Comparison of ENCODE assay signal across 11 cellular contexts in genomic region chr10:3825244-3825643, GRCh38. TPM values are rescaled to one million over a fixed set of nuclear protein-coding genes. Genes with fewer than 3 reads are reported as not detected.
DNase-seq lines count a peak whose midpoint lies in the region; ATAC-seq, FAIRE-seq and TF ChIP-seq lines count a peak whose summit lies in the region.
"Had no signal": no experiment of that assay in that cellular context is flagged by ENCODE, and none has a peak within 500 bp of the region (broad histone marks: within the 10 kb centered on the region; RNA-seq: fewer than 3 reads in every experiment).

No MANE protein-coding gene starts in this region.

- no peak for DNase-seq in Panc1 (ENCODE audit: low read depth, low spot score)
- peak; percentile 69 to 90 for DNase-seq in fibroblast of lung (ENCODE audit: low read depth in 2 of 2)
- peak; percentile 68 for DNase-seq in osteoblast (ENCODE audit: insufficient read length, low spot score, missing footprints)
- no peak for DNase-seq in T-helper 9 cell
- no peak for DNase-seq in activated CD4-positive, alpha-beta T cell treated with anti-CD3 and anti-CD28 coated beads for 4 hours
- DNase-seq in GM12892 (ENCODE audit: insufficient read length): no peak
- DNase-seq: activated T-cell treated with anti-CD3 and anti-CD28 coated beads, Interleukin-2, amount 50 U/mL, for 1 hour; SHP77 treated with DMSO at 0.1 percent for 48 hours had no signal

- in situ Hi-C loops in Panc1 (cut with HindIII; ENCODE audit: low pct_unique_long_range_greater_than_20kb, low sequenced_read_pairs): no loop called here

- H3K36me3 ChIP-seq in Panc1 (ENCODE audit: control insufficient read depth, insufficient read depth, low read length) (no peaks in the 10 kb centered on the region), fibroblast of lung (ENCODE audit: control insufficient read depth, insufficient read depth, low read length) (no peaks in the 10 kb centered on the region), osteoblast (ENCODE audit: insufficient read depth, low read length) (no peaks in the 10 kb centered on the region)
- H3K36me3 ChIP-seq: tibial artery had no signal

- H3K9ac ChIP-seq in fibroblast of lung (ENCODE audit: insufficient read depth, low read length): no peak overlapping the region

- TF ChIP-seq POLR2A in GM12892 (IDR thresholded peaks at IDR 0.05; ENCODE audit: low read depth, low read length): no peak

- ATAC-seq in Panc1: peak; percentile 81
- ATAC-seq in GM18870 (IDR thresholded peaks at IDR 0.05; ENCODE audit: unreplicated experiment): no peak

- FAIRE-seq in G401.6 (lab: Jason Lieb, UNC) (peak; percentile 30), GM12892 (lab: Jason Lieb, UNC) (no peak)

- no TSS peak for BruUV-seq in Panc1 (replicated peaks; lab: Mats Ljungman, UMichigan)

- CTCF ChIA-PET in Panc1 (lab: Charles Lee): no interaction called here

- TF ChIP-seq CTCF in Panc1 (IDR thresholded peaks at IDR 0.05) (no peak), fibroblast of lung (conservative IDR thresholded peaks at IDR 0.05 in 1 of 2, IDR thresholded peaks at IDR 0.05 in 1 of 2; ENCODE audit: low read depth in 1 of 2, low read length in 2 of 2) (no peak), osteoblast (IDR thresholded peaks at IDR 0.05; ENCODE audit: extremely low read depth, low read depth, low read length) (no peak)

- H4K20me1 ChIP-seq in fibroblast of lung (ENCODE audit: control insufficient read depth, extremely low read depth, insufficient read depth, low read length) (no peaks in the 10 kb centered on the region), osteoblast (ENCODE audit: insufficient read depth, low read length) (no peaks in the 10 kb centered on the region)

- intact Hi-C loops in Panc1 (cut with micrococcal nuclease; ENCODE audit: unreplicated experiment): no loop called here

- H3K4me1 ChIP-seq in Panc1 (ENCODE audit: control insufficient read depth, insufficient read depth, low read length): peaks cover 48% of the 10 kb centered on the region
- H3K4me1 ChIP-seq in fibroblast of lung (ENCODE audit: control insufficient read depth, extremely low read depth, insufficient read depth, low read length): peaks cover 10% of the 10 kb centered on the region
- peaks cover 28% of the 10 kb centered on the region for H3K4me1 ChIP-seq in osteoblast (ENCODE audit: insufficient read depth, low read length)

- POLR2A ChIA-PET in Panc1 (lab: Charles Lee): no interaction called here

- no peak overlapping the region for H3K4me3 ChIP-seq in Panc1 (ENCODE audit: low read depth in 2 of 2, low read length in 2 of 2)
- H3K4me3 ChIP-seq in fibroblast of lung (replicated peaks in 1 of 4; ENCODE audit: control extremely low read depth in 1 of 4, insufficient read depth in 1 of 4, low read depth in 3 of 4, low read length in 4 of 4): no peak overlapping the region
- H3K4me3 ChIP-seq in osteoblast (ENCODE audit: insufficient read depth, low read length): no peak overlapping the region
- H3K4me3 ChIP-seq: tibial artery had no signal

- H3K27me3 ChIP-seq in Panc1 (ENCODE audit: control insufficient read depth, insufficient read depth, low read length) (no peaks in the 10 kb centered on the region), fibroblast of lung (ENCODE audit: control insufficient read depth, insufficient read depth, low read length) (no peaks in the 10 kb centered on the region), osteoblast (ENCODE audit: insufficient read depth, low read length) (no peaks in the 10 kb centered on the region)
- H3K27me3 ChIP-seq: tibial artery had no signal

- H3K79me2 ChIP-seq in fibroblast of lung (ENCODE audit: control insufficient read depth, insufficient read depth, low read length) (no peaks in the 10 kb centered on the region), osteoblast (ENCODE audit: insufficient read depth, low read length) (no peaks in the 10 kb centered on the region)

- no peak overlapping the region for H2AFZ ChIP-seq in fibroblast of lung (ENCODE audit: low read length)
- no peak overlapping the region for H2AFZ ChIP-seq in osteoblast (ENCODE audit: low read length)

- H3K4me2 ChIP-seq in fibroblast of lung (ENCODE audit: extremely low read depth, insufficient read depth, low read length) (no peak overlapping the region), osteoblast (ENCODE audit: insufficient read depth, low read length) (peak overlapping the region; percentile 29)

- peak overlapping the region; percentile 99 for H3K27ac ChIP-seq in Panc1 (ENCODE audit: low read length)
- peak overlapping the region; percentile 12 for H3K27ac ChIP-seq in fibroblast of lung (ENCODE audit: insufficient read depth, low read length)
- peak overlapping the region; percentile 86 for H3K27ac ChIP-seq in osteoblast (ENCODE audit: low read depth, low read length)

- H3K9me3 ChIP-seq in Panc1 (ENCODE audit: control insufficient read depth, insufficient read depth, low read depth, low read length) (no peaks in the 10 kb centered on the region), fibroblast of lung (ENCODE audit: control insufficient read depth, insufficient read depth, low read depth, low read length) (no peaks in the 10 kb centered on the region), osteoblast (ENCODE audit: low read depth, low read length) (no peaks in the 10 kb centered on the region)
- H3K9me3 ChIP-seq: tibial artery had no signal

RNA-seq across cellular contexts. Expression of gene KLF6, which starts 40.2 kb away (rescaled TPM):
- total RNA-seq in Panc1 (2021; ENCODE audit: unreplicated experiment): 177 TPM
- polyA plus RNA-seq in Panc1 (2012; ENCODE audit: insufficient read length): 108 TPM
- 39.0 and 96.1 TPM in 2 replicates for total RNA-seq in fibroblast of lung
- 105 and 140 TPM in 2 replicates for polyA plus RNA-seq in fibroblast of lung
- 81.6 and 107 TPM in 2 replicates for polyA plus RNA-seq in fibroblast of lung (2012)
- polyA minus RNA-seq in fibroblast of lung (ENCODE audit: low replicate concordance): 181 and 546 TPM in 2 replicates
- total RNA-seq in osteoblast: 50.1 and 52.1 TPM in 2 replicates
- polyA plus RNA-seq in GM12892 (2012; ENCODE audit: missing spikeins): 43.8 TPM

Comparison
In these comparisons a context has a peak if more than half of its experiments do, and no peak if none do; other contexts are left out.
1. DNase-seq: peak in fibroblast of lung (2 of 2) and osteoblast (single experiment); none in Panc1 (single experiment), T-helper 9 cell (single experiment), activated CD4-positive, alpha-beta T cell treated with anti-CD3 and anti-CD28 coated beads for 4 hours (0 of 2) and GM12892 (single experiment).
2. H3K27ac ChIP-seq: peak in every context shown above with its lines; median percentile 99 in Panc1; 86 in osteoblast; 12 in fibroblast of lung.